ENCODE assay signal across 8 cellular contexts in genomic region chr12:48106574-48107251, GRCh38. TPM values are rescaled to one million over a fixed set of nuclear protein-coding genes. Genes with fewer than 3 reads are reported as not detected.
DNase-seq lines count a peak whose midpoint lies in the region; ATAC-seq and TF ChIP-seq lines count a peak whose summit lies in the region.

No MANE protein-coding gene starts in this region.

- H3K27me3 ChIP-seq in ACC112 (ENCODE audit: insufficient read depth, low read length) = no peaks in the 10 kb centered on the region
- no peaks in the 10 kb centered on the region for H3K27me3 ChIP-seq in mononuclear cell (ENCODE audit: insufficient read depth, low read length)

- H3K9me3 ChIP-seq in mononuclear cell (ENCODE audit: low read depth, low read length) = no peaks in the 10 kb centered on the region

- H3K27ac Mint-ChIP-seq in HFFc6 = peak overlapping the region; percentile 99
- H3K27ac Mint-ChIP-seq in brain = peak overlapping the region; percentile 93 to 100 (median 99)

- H3K9me3 Mint-ChIP-seq in HFFc6 (no peaks in the 10 kb centered on the region), brain (no peaks in the 10 kb centered on the region)

- no peaks in the 10 kb centered on the region; the same call in 1 of the 2 replicates for H3K36me3 Mint-ChIP-seq in HFFc6 (ENCODE audit: low read depth)
- H3K36me3 Mint-ChIP-seq in brain = no peaks in the 10 kb centered on the region

- peak overlapping the region; percentile 92 for H2AFZ ChIP-seq in ACC112 (ENCODE audit: low read length, unreplicated experiment)

- H3K27me3 Mint-ChIP-seq in HFFc6 (ENCODE audit: insufficient read depth) = peaks cover 3% of the 10 kb centered on the region
- H3K27me3 Mint-ChIP-seq in brain = peaks cover 19% of the 10 kb centered on the region

- H3K4me1 Mint-ChIP-seq in HFFc6 (ENCODE audit: low read depth) (peaks cover 28% of the 10 kb centered on the region), brain (peaks cover 43% of the 10 kb centered on the region)

- H3K4me3 Mint-ChIP-seq in HFFc6 (peak overlapping the region; percentile 95), brain (peak overlapping the region; percentile 92 to 99 (median 96))

- H3K79me2 ChIP-seq in ACC112 (ENCODE audit: control insufficient read depth, insufficient read depth, low read length, unreplicated experiment) = peaks cover 37% of the 10 kb centered on the region

- DNase-seq in HFFc6 (no peak), NCI-H187 treated with DMSO at 0.1 percent for 48 hours (lab: John Stamatoyannopoulos, UW) (no peak), cerebellum (ENCODE audit: low spot score) (no peak)
- DNase-seq in activated CD8-positive, alpha-beta memory T cell treated with anti-CD3 and anti-CD28 coated beads, Interleukin-2, amount 50 U/mL, for 4 hours = no peak

- no peaks in the 10 kb centered on the region for H3K36me3 ChIP-seq in ACC112 (ENCODE audit: insufficient read depth, low read length)

- H3K4me1 ChIP-seq in ACC112 (ENCODE audit: control insufficient read depth, insufficient read depth, low read length, unreplicated experiment) = peaks cover 16% of the 10 kb centered on the region
- H3K4me1 ChIP-seq in mononuclear cell (ENCODE audit: insufficient read depth, low read length) = peaks cover 21% of the 10 kb centered on the region

- no peak for TF ChIP-seq CTCF in HFFc6 (IDR thresholded peaks at IDR 0.05)
- TF ChIP-seq CTCF in brain (conservative IDR thresholded peaks at IDR 0.05) = no peak

- H3K27ac ChIP-seq in ACC112 (ENCODE audit: low read depth, low read length) = peak overlapping the region; percentile 96

- H3K4me3 ChIP-seq in ACC112 (ENCODE audit: low read depth, low read length) (peak overlapping the region; percentile 91), mononuclear cell (ENCODE audit: low read length) (peak overlapping the region; percentile 81)

- no peak for ATAC-seq in GM19467 (IDR thresholded peaks at IDR 0.05; ENCODE audit: unreplicated experiment)

RNA-seq across cellular contexts. Expression of gene SENP1, which starts 0.8 kb away (rescaled TPM):
- total RNA-seq in HFFc6 (2021; fragmentation: NEBNext Ultra II Directional; extraction: Animal tissue kit (Norgen Biotek cat#: 25700)) = 10 to 100 TPM; 13.3 to 24.7 (median 17.2) TPM
- polyA plus RNA-seq in brain (ENCODE audit: insufficient read depth, low read depth, low replicate concordance) = 9.5 TPM
- 52.9 TPM for total RNA-seq in mononuclear cell
- total RNA-seq in cerebellum = 33.0 TPM

RNA-seq across cellular contexts. Expression of gene PFKM, which starts 12.5 kb away (rescaled TPM):
- 10 to 100 TPM; 67.7 to 87.1 (median 73.3) TPM for total RNA-seq in HFFc6 (2021; fragmentation: NEBNext Ultra II Directional; extraction: Animal tissue kit (Norgen Biotek cat#: 25700))
- polyA plus RNA-seq in brain (ENCODE audit: insufficient read depth, low read depth, low replicate concordance) = 51.4 TPM
- 4.3 TPM for total RNA-seq in mononuclear cell
- total RNA-seq in cerebellum = 79.8 TPM

RNA-seq across cellular contexts. Expression of gene ASB8, which starts 50.6 kb away (rescaled TPM):
- total RNA-seq in HFFc6 (2021; fragmentation: NEBNext Ultra II Directional; extraction: Animal tissue kit (Norgen Biotek cat#: 25700)) = 10 to 100 TPM; 30.9 to 41.8 (median 34.6) TPM
- polyA plus RNA-seq in brain (ENCODE audit: insufficient read depth, low read depth, low replicate concordance) = 26.6 TPM
- total RNA-seq in mononuclear cell (47.3 TPM), cerebellum (24.2 TPM)

Comparison
In these comparisons a context has a peak if more than half of its experiments do, and no peak if none do; other contexts are left out.
1. RNA of gene PFKM, which starts 12.5 kb away (total RNA-seq): 79.8 TPM in cerebellum (single experiment) and 67.7 to 87.1 TPM in HFFc6; 4.3 TPM in mononuclear cell (single experiment); every median in the first group is over 10 times any median in the second.